In the genomic region with DNA sequence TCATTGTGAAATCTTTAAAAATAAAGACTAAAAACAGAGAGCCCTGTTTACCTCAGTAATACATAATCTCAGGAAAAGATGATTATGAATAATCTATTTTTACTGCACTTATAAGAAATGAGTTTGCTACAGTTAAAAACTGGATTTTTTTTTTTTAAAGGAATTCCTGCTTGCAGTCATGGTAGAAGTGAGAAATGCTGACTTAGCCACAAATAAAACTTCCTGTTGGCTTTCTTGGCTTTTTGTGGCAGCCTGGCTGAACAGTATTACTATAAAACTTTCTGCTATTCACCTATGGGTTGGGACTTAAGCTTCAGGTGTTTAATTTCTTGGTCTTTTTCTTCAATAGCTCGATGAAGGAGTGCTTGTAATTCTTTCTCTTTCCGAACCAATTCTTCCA, we compare ENCODE assay signal across 23 cellular contexts.
"Had no signal": no experiment of that assay in that cellular context is flagged by ENCODE, and none has a peak within 500 bp of the region (broad histone marks: within the 10 kb centered on the region; RNA-seq: fewer than 3 reads in every experiment).

No MANE protein-coding gene starts in this region.

- H3K4me1 ChIP-seq: gastroesophageal sphincter, right atrium auricular region, tibial nerve, upper lobe of left lung had no signal

- H3K4me2 ChIP-seq: hepatocyte, smooth muscle cell had no signal

- H3K79me2 ChIP-seq: hepatocyte had no signal

- DNase-seq: dorsolateral prefrontal cortex; effector CD4-positive, alpha-beta T cell; foreskin fibroblast; heart left ventricle; kidney; natural killer cell; stimulated activated CD4-positive, alpha-beta T cell treated with anti-CD3 and anti-CD28 coated beads, Interleukin-2, amount 100 ng/mL, for 24 hours; stimulated activated CD4-positive, alpha-beta T cell treated with anti-CD3 and anti-CD28 coated beads, Interleukin-4, amount 100 ng/mL, for 24 hours; stimulated activated naive CD4-positive, alpha-beta T cell treated with Interleukin-2 at 50 U/mL for 16 hours; stomach; testis; upper lobe of left lung had no signal

- H3K27me3 ChIP-seq: dorsolateral prefrontal cortex, gastroesophageal sphincter, heart left ventricle, hepatocyte, neutrophil, right atrium auricular region, stomach, testis, tibial nerve, upper lobe of left lung had no signal

- H3K4me3 ChIP-seq: dorsolateral prefrontal cortex, gastroesophageal sphincter, heart left ventricle, hepatocyte, lung, prostate gland, right atrium auricular region, smooth muscle cell, stomach, testis, tibial nerve, upper lobe of left lung had no signal

- H3K9me3 ChIP-seq: gastroesophageal sphincter, heart left ventricle, neutrophil, prostate gland, right atrium auricular region, stomach, testis, tibial nerve, upper lobe of left lung had no signal

- H3K27me3 Mint-ChIP-seq: memory B cell had no signal

- H3K4me3 Mint-ChIP-seq: memory B cell; natural killer cell; stimulated activated effector memory CD8-positive, alpha-beta T cell treated with anti-CD3 and anti-CD28 coated beads, Interleukin-12 subunit alpha, Interleukin-12 subunit beta, amount 100 ng/mL, for 72 hours had no signal

- H3K27ac Mint-ChIP-seq: memory B cell; natural killer cell; stimulated activated effector memory CD8-positive, alpha-beta T cell treated with anti-CD3 and anti-CD28 coated beads, Interleukin-12 subunit alpha, Interleukin-12 subunit beta, amount 100 ng/mL, for 72 hours had no signal

- FAIRE-seq: kidney, urothelium cell line had no signal

- H2AFZ ChIP-seq: hepatocyte had no signal

- H3K27ac ChIP-seq: gastroesophageal sphincter, heart left ventricle, hepatocyte, neutrophil, right atrium auricular region, stomach, tibial nerve, upper lobe of left lung had no signal

- H3K9me3 Mint-ChIP-seq: memory B cell; natural killer cell; stimulated activated effector memory CD8-positive, alpha-beta T cell treated with anti-CD3 and anti-CD28 coated beads, Interleukin-12 subunit alpha, Interleukin-12 subunit beta, amount 100 ng/mL, for 72 hours had no signal

- H3K36me3 ChIP-seq: prostate gland, right atrium auricular region had no signal
